ENCODE assay signal across 29 cellular contexts in genomic region chrX:130413415-130413814, GRCh38. TPM values are rescaled to one million over a fixed set of nuclear protein-coding genes. Genes with fewer than 3 reads are reported as not detected.
DNase-seq lines count a peak whose midpoint lies in the region; ATAC-seq and TF ChIP-seq lines count a peak whose summit lies in the region.
"Had no signal": no experiment of that assay in that cellular context is flagged by ENCODE, and none has a peak within 500 bp of the region (broad histone marks: within the 10 kb centered on the region; RNA-seq: fewer than 3 reads in every experiment).

No MANE protein-coding gene starts in this region.

- intact Hi-C loops in right cardiac atrium (cut with DNase I) (no loop called here), cardiac septum (cut with DNase I) (no loop called here), ascending aorta (cut with DNase I) (no loop called here)

- TF ChIP-seq CTCF in fibroblast of mammary gland (conservative IDR thresholded peaks at IDR 0.05; ENCODE audit: control insufficient read depth, insufficient read depth, low read depth, low read length) (no peak), ascending aorta (IDR thresholded peaks at IDR 0.05) (no peak)

- H3K27ac ChIP-seq in right cardiac atrium (ENCODE audit: low read length) (no peak overlapping the region), ascending aorta (no peak overlapping the region)
- H3K27ac ChIP-seq: A549, BLaER1, foreskin keratinocyte had no signal

- DNase-seq in right cardiac atrium: peak in 1 of 3 donors; percentile 20
- DNase-seq in cardiac septum (ENCODE audit: low spot score): no peak
- DNase-seq in NOMO-1 treated with dmso at 0.1 percent for 144 hours (lab: John Stamatoyannopoulos, UW; ENCODE audit: unreplicated experiment): peak; percentile 3
- DNase-seq in fibroblast of mammary gland (ENCODE audit: low read depth): peak; percentile 8
- DNase-seq in ascending aorta (ENCODE audit: low spot score in 2 of 2): no peak
- DNase-seq in NCI-H446 (lab: John Stamatoyannopoulos, UW): no peak
- DNase-seq: activated B cell treated with CpG ODN at 0.5 μM for 24 hours; activated CD8-positive, alpha-beta memory T cell treated with anti-CD3 and anti-CD28 coated beads, Interleukin-2, amount 50 U/mL, for 4 hours; Calu3; foreskin keratinocyte; MM.1S; naive B cell; NCI-H1694; NCI-H2171 treated with DMSO at 0.1 percent for 48 hours; NCI-H526 treated with DMSO at 0.1 percent for 48 hours; nucleus accumbens; stimulated activated CD4-positive, alpha-beta T cell treated with anti-CD3 and anti-CD28 coated beads, Interleukin-2, amount 100 ng/mL, for 24 hours had no signal

- H3K4me1 ChIP-seq in right cardiac atrium (ENCODE audit: control insufficient read depth, insufficient read depth, low read length) (no peaks in the 10 kb centered on the region), ascending aorta (no peaks in the 10 kb centered on the region)
- H3K4me1 ChIP-seq: A549, BLaER1, foreskin keratinocyte had no signal

- ATAC-seq in right cardiac atrium (peak; percentile 59 to 64), HG03378 (IDR thresholded peaks at IDR 0.05; ENCODE audit: unreplicated experiment) (no peak), HG03520 (IDR thresholded peaks at IDR 0.05; ENCODE audit: unreplicated experiment) (no peak)
- ATAC-seq: A549; activated naive CD4-positive, alpha-beta T cell treated with anti-CD3 and anti-CD28 coated beads, Interleukin-2, amount 50 U/mL, for 72 hours; foreskin keratinocyte; left lobe of liver had no signal

- peaks cover 4 to 18% of the 10 kb centered on the region in 2 donors for H3K36me3 ChIP-seq in ascending aorta

- no peak overlapping the region for H3K4me3 ChIP-seq in right cardiac atrium (ENCODE audit: low read length)
- no peak overlapping the region for H3K4me3 ChIP-seq in fibroblast of mammary gland (ENCODE audit: control insufficient read depth, low read depth, low read length)
- no peak overlapping the region for H3K4me3 ChIP-seq in ascending aorta
- H3K4me3 ChIP-seq: A549, BLaER1, smooth muscle cell had no signal

- 34% methylated on average over 2 of the region's 2 CpGs for WGBS in right cardiac atrium

- no peaks in the 10 kb centered on the region for H3K9me3 ChIP-seq in right cardiac atrium (ENCODE audit: control insufficient read depth, low read length)
- no peaks in the 10 kb centered on the region for H3K9me3 ChIP-seq in ascending aorta
- H3K9me3 ChIP-seq: A549, BLaER1 had no signal

- H3K27me3 ChIP-seq in right cardiac atrium (ENCODE audit: control insufficient read depth, insufficient read depth) (no peaks in the 10 kb centered on the region), ascending aorta (no peaks in the 10 kb centered on the region)
- H3K27me3 ChIP-seq: foreskin keratinocyte had no signal

RNA-seq across cellular contexts. Expression of gene RBMX2, which starts 11.6 kb away (rescaled TPM):
- total RNA-seq in right cardiac atrium (10 to 100 TPM; 12.6 to 14.6 (median 14.0) TPM), cardiac septum (13.3 TPM), ascending aorta (0.75 TPM)
- polyA plus RNA-seq in right cardiac atrium: 13.1 TPM

RNA-seq across cellular contexts. Expression of gene GPR119, which starts 27.9 kb away (rescaled TPM):
- total RNA-seq in right cardiac atrium (not detected), cardiac septum (not detected), ascending aorta (not detected)
- polyA plus RNA-seq in right cardiac atrium: not detected
- total RNA-seq: activated B cell treated with CpG ODN at 0.5 μM for 24 hours; activated naive CD4-positive, alpha-beta T cell treated with anti-CD3 and anti-CD28 coated beads, Interleukin-2, amount 50 U/mL, for 72 hours; astrocyte; Calu3; Daoy; foreskin keratinocyte; left lobe of liver; OCI-LY7; pulmonary artery endothelial cell; smooth muscle cell had no signal
- polyA plus RNA-seq: A549, foreskin keratinocyte, IgD-negative memory B cell, smooth muscle cell had no signal

Comparison
In these comparisons a context has a peak if more than half of its experiments do, and no peak if none do; other contexts are left out.
1. ATAC-seq: peak in right cardiac atrium (2 of 2); none in HG03378 (single experiment) and HG03520 (single experiment).
2. DNase-seq: peak in NOMO-1 treated with dmso at 0.1 percent for 144 hours (single experiment) and fibroblast of mammary gland (single experiment); none in cardiac septum (single experiment), ascending aorta (0 of 2) and NCI-H446 (0 of 2).